In the genomic region with DNA sequence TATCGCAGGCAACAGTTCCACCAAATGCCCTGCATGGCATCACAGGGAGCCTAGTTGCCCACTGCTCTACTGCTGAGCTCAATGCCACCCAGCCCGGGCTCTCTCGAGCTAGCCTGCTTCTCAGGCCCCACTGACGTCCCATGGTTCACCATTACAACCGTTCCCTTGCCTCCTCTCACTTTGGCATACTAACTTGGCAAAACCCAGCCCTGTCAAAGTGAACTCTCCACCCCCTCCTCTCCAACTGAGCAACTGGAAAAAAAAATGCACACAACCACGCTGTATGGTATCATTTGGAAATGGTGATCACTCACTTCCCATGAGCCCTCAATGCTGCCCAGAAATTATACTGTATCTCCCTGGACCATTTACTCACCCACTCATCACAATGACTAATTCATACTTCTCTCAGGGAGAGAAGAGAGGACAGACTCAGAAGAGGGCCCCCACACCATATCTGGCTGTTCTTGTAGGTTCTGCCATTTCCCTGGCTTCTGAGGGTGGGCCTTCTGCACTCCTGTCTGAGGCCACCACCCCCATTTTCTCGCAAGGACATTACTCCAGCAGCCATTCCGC, we compare ENCODE assay signal across 21 cellular contexts. TPM values are rescaled to one million over a fixed set of nuclear protein-coding genes. Genes with fewer than 3 reads are reported as not detected.
DNase-seq lines count a peak whose midpoint lies in the region; TF ChIP-seq lines count a peak whose summit lies in the region.
"Had no signal": no experiment of that assay in that cellular context is flagged by ENCODE, and none has a peak within 500 bp of the region (broad histone marks: within the 10 kb centered on the region; RNA-seq: fewer than 3 reads in every experiment).

No MANE protein-coding gene starts in this region.

- no peaks in the 10 kb centered on the region for H3K9me3 Mint-ChIP-seq in HFFc6
- no peaks in the 10 kb centered on the region for H3K9me3 Mint-ChIP-seq in brain
- H3K9me3 Mint-ChIP-seq in CD8-positive, alpha-beta memory T cell = peaks cover 0 to 1% (median 0%) of the 10 kb centered on the region in 5 donors
- H3K9me3 Mint-ChIP-seq: CD8-positive, alpha-beta T cell; natural killer cell treated with Interleukin-12 subunit alpha and Interleukin-12 subunit beta and Interleukin-15 and Interleukin-18, amount 100 ng/mL, for 72 hours had no signal

- H3K27me3 ChIP-seq in neural cell (ENCODE audit: insufficient read depth, low read depth, low read length) = no peaks in the 10 kb centered on the region
- no peaks in the 10 kb centered on the region for H3K27me3 ChIP-seq in CD8-positive, alpha-beta memory T cell (ENCODE audit: insufficient read depth, low read length, poor library complexity, severe bottlenecking)

- H3K79me2 ChIP-seq in neural cell (replicated peaks; ENCODE audit: insufficient read depth, low read length) = no peaks in the 10 kb centered on the region

- H3K4me1 Mint-ChIP-seq in HFFc6 (ENCODE audit: low read depth) (peaks cover 18% of the 10 kb centered on the region), brain (peaks cover 32% of the 10 kb centered on the region)
- H3K4me1 Mint-ChIP-seq in CD8-positive, alpha-beta memory T cell = no peaks in the 10 kb centered on the region
- H3K4me1 Mint-ChIP-seq: activated B cell treated with CpG ODN at 0.5 μM for 24 hours had no signal

- H3K27me3 Mint-ChIP-seq in HFFc6 (ENCODE audit: insufficient read depth) = peaks cover 4% of the 10 kb centered on the region; the same call in 1 of the 2 replicates
- no peaks in the 10 kb centered on the region for H3K27me3 Mint-ChIP-seq in brain
- peaks cover 4 to 24% of the 10 kb centered on the region in 2 donors for H3K27me3 Mint-ChIP-seq in CD8-positive, alpha-beta memory T cell
- H3K27me3 Mint-ChIP-seq: activated B cell treated with CpG ODN at 0.5 μM for 24 hours had no signal

- H3F3A ChIP-seq in neural cell (ENCODE audit: insufficient read depth, low read length, poor library complexity, severe bottlenecking) = no peaks in the 10 kb centered on the region

- H3K4me2 ChIP-seq in neural cell (ENCODE audit: low read length) = no peak overlapping the region

- H3K27ac Mint-ChIP-seq in HFFc6 = peak overlapping the region; percentile 58
- peak overlapping the region in 4 of 5 experiments; percentile 23 to 89 (median 86) for H3K27ac Mint-ChIP-seq in brain
- H3K27ac Mint-ChIP-seq in CD8-positive, alpha-beta memory T cell = no peak overlapping the region
- H3K27ac Mint-ChIP-seq: activated B cell treated with CpG ODN at 0.5 μM for 24 hours; CD8-positive, alpha-beta T cell; natural killer cell treated with Interleukin-12 subunit alpha and Interleukin-12 subunit beta and Interleukin-15 and Interleukin-18, amount 100 ng/mL, for 72 hours had no signal

- POLR2A ChIA-PET in CD8-positive, alpha-beta memory T cell (lab: Charles Lee) = no interaction called here

- H3K9me3 ChIP-seq in neural cell (ENCODE audit: low read length) = no peaks in the 10 kb centered on the region
- H3K9me3 ChIP-seq in CD8-positive, alpha-beta memory T cell (ENCODE audit: low read length) = no peaks in the 10 kb centered on the region
- H3K9me3 ChIP-seq: HAP-1 had no signal

- no peak overlapping the region for H3K9ac ChIP-seq in neural cell (ENCODE audit: low read length)

- TF ChIP-seq RAD21 in neural cell (conservative IDR thresholded peaks at IDR 0.05) = no peak

- no peaks in the 10 kb centered on the region for H3K9me2 ChIP-seq in neural cell (ENCODE audit: insufficient read depth, low read length)

- no peak for TF ChIP-seq EP300 in neural cell (conservative IDR thresholded peaks at IDR 0.05; ENCODE audit: poor library complexity, severe bottlenecking)

- no peak overlapping the region for H2AFZ ChIP-seq in neural cell (ENCODE audit: low read depth, low read length)

- H3K4me1 ChIP-seq in CD8-positive, alpha-beta memory T cell (ENCODE audit: insufficient read depth, low read length) = no peaks in the 10 kb centered on the region
- H3K4me1 ChIP-seq: HAP-1 had no signal

- no peak overlapping the region for H3K4me3 ChIP-seq in neural cell (ENCODE audit: low read length)
- no peak overlapping the region for H3K4me3 ChIP-seq in CD8-positive, alpha-beta memory T cell (ENCODE audit: low read length)
- H3K4me3 ChIP-seq: HAP-1 had no signal

- peak overlapping the region; percentile 64 for H3K27ac ChIP-seq in neural cell (ENCODE audit: low read length)
- H3K27ac ChIP-seq in CD8-positive, alpha-beta memory T cell (ENCODE audit: low read depth, low read length) = no peak overlapping the region
- H3K27ac ChIP-seq: HL-60 had no signal

- H3K36me3 Mint-ChIP-seq in HFFc6 (ENCODE audit: low read depth) = peaks cover 10% of the 10 kb centered on the region
- peaks cover 23% of the 10 kb centered on the region for H3K36me3 Mint-ChIP-seq in brain
- H3K36me3 Mint-ChIP-seq in CD8-positive, alpha-beta memory T cell = no peaks in the 10 kb centered on the region
- H3K36me3 Mint-ChIP-seq: CD8-positive, alpha-beta T cell; natural killer cell treated with Interleukin-12 subunit alpha and Interleukin-12 subunit beta and Interleukin-15 and Interleukin-18, amount 100 ng/mL, for 72 hours had no signal

- H3K36me3 ChIP-seq in neural cell (ENCODE audit: insufficient read depth, low read length) = no peaks in the 10 kb centered on the region
- H3K36me3 ChIP-seq in CD8-positive, alpha-beta memory T cell (ENCODE audit: insufficient read depth, low read length) = no peaks in the 10 kb centered on the region

- peak; percentile 54 for DNase-seq in AG20443 (ENCODE audit: low spot score)
- DNase-seq in HFFc6 = peak; percentile 18
- no peak for DNase-seq in stimulated activated CD4-positive, alpha-beta T cell treated with anti-CD3 and anti-CD28 coated beads, Interleukin-2, amount 100 ng/mL, for 24 hours
- DNase-seq in activated effector memory CD4-positive, alpha-beta T cell treated with anti-CD3 and anti-CD28 coated beads, Interleukin-2, amount 50 U/mL, for 16 hours = no peak
- DNase-seq in CD8-positive, alpha-beta memory T cell = no peak
- DNase-seq in activated gamma-delta T cell treated with Interleukin-2 at 50 U/mL for 16 hours = no peak
- DNase-seq: ACHN; activated B cell treated with CpG ODN at 0.5 μM for 24 hours; CD8-positive, alpha-beta T cell; foreskin melanocyte; KBM-7; NCI-H1092; NCI-H524 treated with DMSO at 0.1 percent for 48 hours; SIG-M5; T-helper 17 cell; trophoblast cell had no signal

- no peak for TF ChIP-seq CTCF in HFFc6 (IDR thresholded peaks at IDR 0.05)
- TF ChIP-seq CTCF in brain (conservative IDR thresholded peaks at IDR 0.05) = no peak
- no peak for TF ChIP-seq CTCF in neural cell (IDR thresholded peaks at IDR 0.05; ENCODE audit: poor library complexity, severe bottlenecking)

- CTCF ChIA-PET in CD8-positive, alpha-beta memory T cell (lab: Charles Lee) = no interaction called here

- H3K4me3 Mint-ChIP-seq in HFFc6 (no peak overlapping the region), brain (no peak overlapping the region)
- no peak overlapping the region for H3K4me3 Mint-ChIP-seq in CD8-positive, alpha-beta memory T cell
- H3K4me3 Mint-ChIP-seq: activated B cell treated with CpG ODN at 0.5 μM for 24 hours; CD8-positive, alpha-beta T cell; natural killer cell treated with Interleukin-12 subunit alpha and Interleukin-12 subunit beta and Interleukin-15 and Interleukin-18, amount 100 ng/mL, for 72 hours; T-helper 17 cell had no signal

- H4K20me1 ChIP-seq in neural cell (ENCODE audit: insufficient read depth) = no peaks in the 10 kb centered on the region

TF ChIP-seq in neural cell, 6 proteins besides CTCF, POLR2A, EP300 and RAD21:
- TF ChIP-seq REST (IDR thresholded peaks at IDR 0.05; ENCODE audit: borderline replicate concordance) (no peak), MXI1 (conservative IDR thresholded peaks at IDR 0.05; ENCODE audit: poor library complexity, severe bottlenecking) (no peak), SMC3 (conservative IDR thresholded peaks at IDR 0.05; ENCODE audit: poor library complexity) (no peak), EZH2 (IDR thresholded peaks at IDR 0.05; ENCODE audit: borderline replicate concordance, insufficient read depth, low read length, poor library complexity, severe bottlenecking) (no peak), TAF1 (IDR thresholded peaks at IDR 0.05; ENCODE audit: low read depth) (no peak), POLR2AphosphoS5 (IDR thresholded peaks at IDR 0.05) (no peak)

RNA-seq across cellular contexts. Expression of gene RARS1, which starts 51.4 kb away (rescaled TPM):
- total RNA-seq in HFFc6 (2021; fragmentation: NEBNext Ultra II Directional; extraction: Animal tissue kit (Norgen Biotek cat#: 25700)) = 100 to 1,000 TPM; 151 to 184 (median 168) TPM
- polyA plus RNA-seq in brain (ENCODE audit: insufficient read depth, low read depth, low replicate concordance) = 19.6 TPM
- 114 and 140 TPM in 2 replicates for polyA plus RNA-seq in neural cell
- 189 and 216 TPM in 2 replicates for polyA minus RNA-seq in neural cell
- 100 to 1,000 TPM; 144 TPM for total RNA-seq in CD8-positive, alpha-beta memory T cell
- polyA plus RNA-seq in CD8-positive, alpha-beta memory T cell = 24.6 TPM

Comparison
In these comparisons a context has a peak if more than half of its experiments do, and no peak if none do; other contexts are left out.
1. DNase-seq: peak in AG20443 (single experiment) and HFFc6 (single experiment); none in stimulated activated CD4-positive, alpha-beta T cell treated with anti-CD3 and anti-CD28 coated beads, Interleukin-2, amount 100 ng/mL, for 24 hours (0 of 2), activated effector memory CD4-positive, alpha-beta T cell treated with anti-CD3 and anti-CD28 coated beads, Interleukin-2, amount 50 U/mL, for 16 hours (single experiment), CD8-positive, alpha-beta memory T cell (0 of 5) and activated gamma-delta T cell treated with Interleukin-2 at 50 U/mL for 16 hours (single experiment).
2. H3K27ac Mint-ChIP-seq: peak in HFFc6 (single experiment) and brain (4 of 5); none in CD8-positive, alpha-beta memory T cell (0 of 8).